Comparison of ENCODE assay signal across 20 cellular contexts in genomic region chr3:41301548-41301947, GRCh38.
"Had no signal": no experiment of that assay in that cellular context is flagged by ENCODE, and none has a peak within 500 bp of the region (broad histone marks: within the 10 kb centered on the region; RNA-seq: fewer than 3 reads in every experiment).

No MANE protein-coding gene starts in this region.

- ATAC-seq: activated CD8-positive, alpha-beta memory T cell treated with anti-CD3 and anti-CD28 coated beads, Interleukin-2, amount 10 ng/mL, durations not matched to agents 7 days and 5 days; activated CD8-positive, alpha-beta T cell treated with anti-CD3 and anti-CD28 coated beads for 36 hours; left ventricle myocardium superior; natural killer cell treated with Interleukin-12 subunit alpha and Interleukin-12 subunit beta and Interleukin-15 and Interleukin-18, amount 100 ng/mL, for 72 hours; stimulated activated naive CD8-positive, alpha-beta T cell treated with anti-CD3 and anti-CD28 coated beads, Interleukin-15, Interleukin-2, amounts not matched to agents 100 U/mL and 50 U/mL, for 24 hours; T-cell had no signal

- H3K36me3 ChIP-seq: adrenal gland, ovary, prostate gland, right atrium auricular region, upper lobe of left lung, WERI-Rb-1 had no signal

- H3K4me3 ChIP-seq: adrenal gland, coronary artery, ovary, prostate gland, right atrium auricular region, upper lobe of left lung had no signal

- DNase-seq: activated CD4-positive, alpha-beta T cell treated with anti-CD3 and anti-CD28 coated beads, Interleukin-2, amount 10 ng/mL, durations not matched to agents 7 days and 5 days; activated CD4-positive, CD25-positive, alpha-beta regulatory T cell treated with anti-CD3 and anti-CD28 coated beads, Interleukin-2, amount 50 U/mL, for 72 hours; activated CD8-positive, alpha-beta memory T cell treated with anti-CD3 and anti-CD28 coated beads, Interleukin-2, amount 10 ng/mL, durations not matched to agents 7 days and 5 days; activated CD8-positive, alpha-beta T cell treated with anti-CD3 and anti-CD28 coated beads for 36 hours; activated gamma-delta T cell treated with Interleukin-2 at 50 U/mL for 16 hours; activated T-cell treated with anti-CD3 and anti-CD28 coated beads for 4 hours; adrenal gland; hippocampal formation; left ventricle myocardium superior; ovary; stimulated activated CD4-positive, alpha-beta T cell treated with anti-CD3 and anti-CD28 coated beads, Interleukin-4, amount 100 ng/mL, for 4 hours; stimulated activated naive CD8-positive, alpha-beta T cell treated with anti-CD3 and anti-CD28 coated beads, Interleukin-15, Interleukin-2, amounts not matched to agents 100 U/mL and 50 U/mL, for 24 hours; T-cell; upper lobe of left lung; WERI-Rb-1 had no signal

- H3K4me1 ChIP-seq: adrenal gland, prostate gland had no signal

- H3K27me3 ChIP-seq: adrenal gland, ovary, right atrium auricular region, upper lobe of left lung had no signal

- H3K27ac ChIP-seq: adrenal gland, coronary artery, epithelial cell of prostate, ovary, prostate gland, right atrium auricular region, upper lobe of left lung, WERI-Rb-1 had no signal

- H3K9me3 ChIP-seq: adrenal gland, ovary, prostate gland, right atrium auricular region, upper lobe of left lung had no signal
